Comparison of ENCODE assay signal across 8 cellular contexts in the genomic region with DNA sequence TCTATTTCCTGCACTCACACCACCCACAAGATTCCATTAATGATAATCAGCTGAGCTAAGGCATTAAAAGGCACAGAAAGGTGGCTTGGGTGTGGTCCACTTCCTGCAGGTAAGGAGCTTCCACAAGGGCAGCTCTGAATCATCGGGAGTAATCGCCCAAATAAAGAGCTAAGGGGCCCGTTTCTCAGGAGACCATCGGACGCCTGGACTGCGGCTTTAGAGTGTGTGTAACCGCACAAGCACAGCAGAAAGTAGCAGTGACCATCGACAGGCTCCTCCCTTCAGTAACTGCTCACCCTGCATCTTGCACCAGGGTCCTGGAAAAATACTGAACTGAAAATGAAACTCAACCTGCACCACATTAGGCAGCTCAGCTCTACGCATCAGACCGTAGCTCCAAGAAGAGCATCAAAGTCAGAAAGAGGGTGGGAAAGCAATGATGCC. TPM values are rescaled to one million over a fixed set of nuclear protein-coding genes. Genes with fewer than 3 reads are reported as not detected.
DNase-seq lines count a peak whose midpoint lies in the region; ATAC-seq, FAIRE-seq and TF ChIP-seq lines count a peak whose summit lies in the region.

No MANE protein-coding gene starts in this region.

- H3K4me1 ChIP-seq in BLaER1 treated with 17β-estradiol and CSF1 and Interleukin-3, amounts not matched to agents 10 nM and 100 nM: peaks cover 92 to 95% (median 92%) of the 10 kb centered on the region in 10 experiments
- peaks cover 31% of the 10 kb centered on the region for H3K4me1 ChIP-seq in colonic mucosa
- peaks cover 60% of the 10 kb centered on the region for H3K4me1 ChIP-seq in muscle layer of colon (ENCODE audit: insufficient read depth, low read length)

- H3K4me2 ChIP-seq in BLaER1 treated with 17β-estradiol and CSF1 and Interleukin-3, amounts not matched to agents 10 nM and 100 nM: peak overlapping the region; percentile 86 to 98 (median 94)

- H3K27ac ChIP-seq in BLaER1 treated with 17β-estradiol and CSF1 and Interleukin-3, amounts not matched to agents 10 nM and 100 nM: peak overlapping the region; percentile 36 to 98 (median 78); a peak in 21 of 22 replicates
- peak overlapping the region; percentile 76 for H3K27ac ChIP-seq in colonic mucosa
- H3K27ac ChIP-seq in muscle layer of colon (ENCODE audit: low read depth, low read length): peak overlapping the region; percentile 71

- no peak for TF ChIP-seq CTCF in colonic mucosa (IDR thresholded peaks at IDR 0.05)

- peak; percentile 84 for DNase-seq in RCC 7860 (ENCODE audit: low spot score)
- peak; percentile 57 for DNase-seq in colonic mucosa
- no peak for DNase-seq in amniotic stem cell (lab: John Stamatoyannopoulos, UW)
- no peak for DNase-seq in UCSD-AML1 (lab: John Stamatoyannopoulos, UW; ENCODE audit: unreplicated experiment)

- no peaks in the 10 kb centered on the region for H3K27me3 ChIP-seq in BLaER1 treated with 17β-estradiol and CSF1 and Interleukin-3, amounts not matched to agents 10 nM and 100 nM
- H3K27me3 ChIP-seq in colonic mucosa: no peaks in the 10 kb centered on the region
- no peaks in the 10 kb centered on the region for H3K27me3 ChIP-seq in muscle layer of colon (ENCODE audit: control insufficient read depth in 1 of 2, insufficient read depth in 2 of 2, low read length in 2 of 2)

- peak; percentile 88 for ATAC-seq in GM19035 (IDR thresholded peaks at IDR 0.05; ENCODE audit: unreplicated experiment)
- peak; percentile 77 for ATAC-seq in HG03095 (IDR thresholded peaks at IDR 0.05; ENCODE audit: unreplicated experiment)

- H3K36me3 ChIP-seq in BLaER1 treated with 17β-estradiol and CSF1 and Interleukin-3, amounts not matched to agents 10 nM and 100 nM: peaks cover 0 to 22% (median 8%) of the 10 kb centered on the region in 11 experiments; a peak in 9 of 22 replicates
- no peaks in the 10 kb centered on the region for H3K36me3 ChIP-seq in colonic mucosa
- no peaks in the 10 kb centered on the region for H3K36me3 ChIP-seq in muscle layer of colon (ENCODE audit: insufficient read depth, low read length)

- FAIRE-seq in RCC 7860 (lab: Jason Lieb, UNC): peak; percentile 72

- intact Hi-C loops in colonic mucosa (cut with DNase I): loop anchor here (10.0 kb wide), 1 partner anchor 66 kb away; no protein-coding TSS in a partner anchor

- peaks cover 48 to 100% (median 77%) of the 10 kb centered on the region in 11 experiments for H4K20me1 ChIP-seq in BLaER1 treated with 17β-estradiol and CSF1 and Interleukin-3, amounts not matched to agents 10 nM and 100 nM

- H3K9ac ChIP-seq in BLaER1 treated with 17β-estradiol and CSF1 and Interleukin-3, amounts not matched to agents 10 nM and 100 nM: peak overlapping the region; percentile 36 to 99 (median 63)
- H3K9ac ChIP-seq in colonic mucosa (ENCODE audit: low read depth in 2 of 2, low read length in 2 of 2): peak overlapping the region; percentile 20 to 81
- peak overlapping the region; percentile 10 for H3K9ac ChIP-seq in muscle layer of colon (ENCODE audit: low read length)

- H3K4me3 ChIP-seq in BLaER1 treated with 17β-estradiol and CSF1 and Interleukin-3, amounts not matched to agents 10 nM and 100 nM: peak overlapping the region; percentile 36 to 99 (median 98); a peak in 18 of 20 replicates
- no peak overlapping the region for H3K4me3 ChIP-seq in colonic mucosa
- peak overlapping the region in 1 of 2 donors; percentile 32 for H3K4me3 ChIP-seq in muscle layer of colon (ENCODE audit: low read depth in 1 of 2, low read length in 2 of 2)

- peaks cover 0 to 15% (median 9%) of the 10 kb centered on the region in 11 experiments; a peak in 15 of 22 replicates for H3K9me3 ChIP-seq in BLaER1 treated with 17β-estradiol and CSF1 and Interleukin-3, amounts not matched to agents 10 nM and 100 nM (replicated peaks in 1 of 11)
- no peaks in the 10 kb centered on the region for H3K9me3 ChIP-seq in colonic mucosa
- H3K9me3 ChIP-seq in muscle layer of colon (ENCODE audit: low read length): no peaks in the 10 kb centered on the region

RNA-seq across cellular contexts. Expression of gene STK24, which starts 6.0 kb away (rescaled TPM):
- total RNA-seq in colonic mucosa: 100 to 1,000 TPM; 160 to 206 TPM

Comparison
In these comparisons a context has a peak if more than half of its experiments do, and no peak if none do; other contexts are left out.
1. H3K9ac ChIP-seq: peak in every context shown above with its lines; median percentile 63 in BLaER1 treated with 17β-estradiol and CSF1 and Interleukin-3, amounts not matched to agents 10 nM and 100 nM; 50 in colonic mucosa; 10 in muscle layer of colon.
2. DNase-seq: peak in RCC 7860 (single experiment) and colonic mucosa (single experiment); none in amniotic stem cell (single experiment) and UCSD-AML1 (single experiment).
3. Peak in every context shown above with its lines, with median percentiles within 50 percentile points of each other: H3K27ac ChIP-seq.